ENCODE assay signal across 8 cellular contexts in the genomic region with DNA sequence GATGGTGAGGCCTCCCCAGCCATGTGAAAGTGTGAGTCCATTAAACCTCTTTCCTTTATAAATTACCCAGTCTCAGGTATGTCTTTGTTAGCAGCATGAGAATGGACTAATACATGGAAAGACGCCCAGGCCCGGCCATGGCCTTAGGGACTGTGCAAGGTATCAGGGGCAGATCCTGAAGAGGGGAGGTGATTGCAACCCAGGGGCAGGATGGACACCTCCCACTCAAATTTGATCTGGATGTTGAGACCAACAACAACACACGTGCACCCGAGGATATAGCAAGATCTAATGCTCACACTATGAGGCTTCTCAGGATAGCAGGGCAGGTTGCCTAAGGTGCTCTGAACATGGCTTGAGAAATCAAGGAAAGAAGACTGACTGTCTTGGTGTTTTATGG. TPM values are rescaled to one million over a fixed set of nuclear protein-coding genes. Genes with fewer than 3 reads are reported as not detected.
"Had no signal": no experiment of that assay in that cellular context is flagged by ENCODE, and none has a peak within 500 bp of the region (broad histone marks: within the 10 kb centered on the region; RNA-seq: fewer than 3 reads in every experiment).

No MANE protein-coding gene starts in this region.

- H3K27ac Mint-ChIP-seq: GM23338, IgD-negative memory B cell had no signal

- ATAC-seq: GM23338 had no signal

- H3K4me3 Mint-ChIP-seq: GM23338, H9, IgD-negative memory B cell had no signal

- FAIRE-seq: H1, H54, HTR-8/SVneo had no signal

- DNase-seq: H9, HCEC 1CT had no signal

- H3K4me3 ChIP-seq: GM23338 had no signal

- H2AFZ ChIP-seq: GM23338 had no signal

- H3K4me2 ChIP-seq: GM23338 had no signal

- H3K9me3 Mint-ChIP-seq: GM23338 had no signal

RNA-seq across cellular contexts. Expression of gene SERPINA4, which starts 13.5 kb away (rescaled TPM):
- total RNA-seq: GM23338, H1, H9 had no signal
- polyA plus RNA-seq: GM23338, H1, IgD-negative memory B cell had no signal

RNA-seq across cellular contexts. Expression of gene SERPINA5, which starts 33.5 kb away (rescaled TPM):
- polyA plus RNA-seq: IgD-negative memory B cell had no signal

RNA-seq across cellular contexts. Expression of gene SERPINA12, which starts 38.5 kb away (rescaled TPM):
- total RNA-seq: GM23338, H1, H9, HT-29 had no signal
- polyA plus RNA-seq: GM23338, H1, IgD-negative memory B cell had no signal
